Comparison of ENCODE assay signal across 1 cellular context in the genomic region with DNA sequence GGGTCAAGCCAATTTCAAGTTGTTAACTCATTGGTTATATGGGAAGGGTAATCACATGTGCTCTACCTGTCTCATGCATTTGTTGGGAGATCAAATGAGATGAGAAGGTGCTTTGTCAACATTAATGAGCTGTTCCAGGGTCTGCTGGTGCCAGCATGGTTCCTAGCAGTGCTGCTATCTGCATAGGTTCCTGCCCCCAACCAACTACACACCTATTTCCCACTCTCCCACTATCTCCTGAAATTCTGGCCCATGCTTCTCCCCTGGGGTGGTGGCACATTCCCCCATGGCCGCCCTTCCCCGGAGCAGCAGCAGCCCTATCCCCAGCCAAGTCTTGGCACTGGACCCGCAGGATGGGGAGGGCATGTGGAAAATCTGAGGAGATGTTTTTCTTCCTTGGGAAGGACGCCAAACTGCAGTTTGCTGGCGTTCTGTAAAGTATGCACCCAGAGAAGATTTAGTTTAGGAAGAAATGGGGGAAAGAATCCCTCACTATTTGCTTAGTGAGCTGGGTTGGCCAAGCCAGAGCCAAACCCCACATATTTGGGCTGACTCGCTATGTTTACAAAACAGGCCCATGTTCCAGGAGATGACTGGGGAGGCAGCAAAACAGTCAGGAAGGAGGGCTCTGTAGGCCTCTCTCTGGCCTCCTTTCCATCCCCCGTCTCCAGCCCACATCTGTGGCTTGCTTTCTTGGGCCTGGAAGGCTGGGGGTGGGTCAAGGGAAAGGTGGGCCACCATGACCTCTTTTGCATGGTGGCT.
TF ChIP-seq lines count a peak whose summit lies in the region.

No MANE protein-coding gene starts in this region.

TF ChIP-seq in SK-N-SH, 30 proteins besides CTCF, POLR2A, EP300 and RAD21 (continued from another document):
- TF ChIP-seq TEAD4 (IDR thresholded peaks at IDR 0.05; ENCODE audit: borderline replicate concordance, insufficient read depth) (peak; percentile 62), NFIC (IDR thresholded peaks at IDR 0.05; ENCODE audit: borderline replicate concordance) (peak; percentile 97), TCF12 (IDR thresholded peaks at IDR 0.05) (peak; percentile 86), MEF2A (IDR thresholded peaks at IDR 0.05; ENCODE audit: borderline replicate concordance, low read depth) (0 out of 2 replicates have a peak, but pooled peaks have one; percentile 40), MXI1 (IDR thresholded peaks at IDR 0.05; ENCODE audit: low read depth, low read length) (no peak), JUND (IDR thresholded peaks at IDR 0.05) (peak; percentile 55; the same call in 1 of the 2 replicates), FOXM1 (IDR thresholded peaks at IDR 0.05; ENCODE audit: low read depth) (no peak)
- TF ChIP-seq, protein P1, sequence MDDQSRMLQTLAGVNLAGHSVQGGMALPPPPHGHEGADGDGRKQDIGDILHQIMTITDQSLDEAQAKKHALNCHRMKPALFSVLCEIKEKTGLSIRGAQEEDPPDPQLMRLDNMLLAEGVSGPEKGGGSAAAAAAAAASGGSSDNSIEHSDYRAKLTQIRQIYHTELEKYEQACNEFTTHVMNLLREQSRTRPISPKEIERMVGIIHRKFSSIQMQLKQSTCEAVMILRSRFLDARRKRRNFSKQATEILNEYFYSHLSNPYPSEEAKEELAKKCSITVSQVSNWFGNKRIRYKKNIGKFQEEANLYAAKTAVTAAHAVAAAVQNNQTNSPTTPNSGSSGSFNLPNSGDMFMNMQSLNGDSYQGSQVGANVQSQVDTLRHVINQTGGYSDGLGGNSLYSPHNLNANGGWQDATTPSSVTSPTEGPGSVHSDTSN (IDR thresholded peaks at IDR 0.05), result peak; percentile 77
- TF ChIP-seq, protein P2, sequence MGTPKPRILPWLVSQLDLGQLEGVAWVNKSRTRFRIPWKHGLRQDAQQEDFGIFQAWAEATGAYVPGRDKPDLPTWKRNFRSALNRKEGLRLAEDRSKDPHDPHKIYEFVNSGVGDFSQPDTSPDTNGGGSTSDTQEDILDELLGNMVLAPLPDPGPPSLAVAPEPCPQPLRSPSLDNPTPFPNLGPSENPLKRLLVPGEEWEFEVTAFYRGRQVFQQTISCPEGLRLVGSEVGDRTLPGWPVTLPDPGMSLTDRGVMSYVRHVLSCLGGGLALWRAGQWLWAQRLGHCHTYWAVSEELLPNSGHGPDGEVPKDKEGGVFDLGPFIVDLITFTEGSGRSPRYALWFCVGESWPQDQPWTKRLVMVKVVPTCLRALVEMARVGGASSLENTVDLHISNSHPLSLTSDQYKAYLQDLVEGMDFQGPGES (IDR thresholded peaks at IDR 0.05; ENCODE audit: low read depth, low read length), result no peak
- TF ChIP-seq, protein P3, sequence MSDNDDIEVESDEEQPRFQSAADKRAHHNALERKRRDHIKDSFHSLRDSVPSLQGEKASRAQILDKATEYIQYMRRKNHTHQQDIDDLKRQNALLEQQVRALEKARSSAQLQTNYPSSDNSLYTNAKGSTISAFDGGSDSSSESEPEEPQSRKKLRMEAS (IDR thresholded peaks at IDR 0.05; ENCODE audit: low read depth), result peak; percentile 44; the same call in 1 of the 2 replicates
